In genomic region chr5:119313207-119313606, GRCh38 we compare ENCODE assay signal across 17 cellular contexts. TPM values are rescaled to one million over a fixed set of nuclear protein-coding genes. Genes with fewer than 3 reads are reported as not detected.
DNase-seq lines count a peak whose midpoint lies in the region; ATAC-seq and TF ChIP-seq lines count a peak whose summit lies in the region.
"Had no signal": no experiment of that assay in that cellular context is flagged by ENCODE, and none has a peak within 500 bp of the region (broad histone marks: within the 10 kb centered on the region; RNA-seq: fewer than 3 reads in every experiment).

No MANE protein-coding gene starts in this region.

- H3K27me3 ChIP-seq in CD4-positive, CD25-positive, alpha-beta regulatory T cell (ENCODE audit: control insufficient read depth, insufficient read depth, low read length), result no peaks in the 10 kb centered on the region
- no peaks in the 10 kb centered on the region for H3K27me3 ChIP-seq in IMR-90 (ENCODE audit: control insufficient read depth, insufficient read depth, low read length)
- H3K27me3 ChIP-seq: BE2C, foreskin keratinocyte, right lobe of liver had no signal

- H2BK5ac ChIP-seq in IMR-90 (ENCODE audit: low read depth, low read length, poor library complexity, severe bottlenecking), result no peak overlapping the region

- no peaks in the 10 kb centered on the region for H3K27me3 Mint-ChIP-seq in CD4-positive, CD25-positive, alpha-beta regulatory T cell
- no peaks in the 10 kb centered on the region for H3K27me3 Mint-ChIP-seq in activated T-helper 1 cell treated with anti-CD3 and anti-CD28 coated beads, Interleukin-12 subunit alpha, Interleukin-12 subunit beta, Interleukin-2, Interleukin-4 antibody, amounts not matched to agents 30 ng/mL and 10 ng/mL and 1 ng/mL, durations not matched to agents 14 hours and 24 hours and 36 hours (ENCODE audit: insufficient read depth)
- no peaks in the 10 kb centered on the region for H3K27me3 Mint-ChIP-seq in mesothelial cell of epicardium (ENCODE audit: low read depth)

- BruUV-seq in IMR-90 (replicated peaks; lab: Mats Ljungman, UMichigan), result no TSS peak

- H4K91ac ChIP-seq in IMR-90 (ENCODE audit: insufficient read depth, low read depth, low read length), result no peak overlapping the region

- H3K9ac ChIP-seq in IMR-90 (ENCODE audit: low read depth, low read length), result peak overlapping the region; percentile 29; the same call in 1 of the 2 replicates
- H3K9ac ChIP-seq: GM23248 had no signal

- H3K4me1 Mint-ChIP-seq in CD4-positive, CD25-positive, alpha-beta regulatory T cell, result peaks cover 57 to 96% (median 73%) of the 10 kb centered on the region in 4 donors
- H3K4me1 Mint-ChIP-seq in activated T-helper 1 cell treated with anti-CD3 and anti-CD28 coated beads, Interleukin-12 subunit alpha, Interleukin-12 subunit beta, Interleukin-2, Interleukin-4 antibody, amounts not matched to agents 30 ng/mL and 10 ng/mL and 1 ng/mL, durations not matched to agents 14 hours and 24 hours and 36 hours (ENCODE audit: low read depth), result peaks cover 91% of the 10 kb centered on the region
- peaks cover 12% of the 10 kb centered on the region for H3K4me1 Mint-ChIP-seq in mesothelial cell of epicardium

- peak overlapping the region; percentile 17 for H3K4me3 ChIP-seq in CD4-positive, CD25-positive, alpha-beta regulatory T cell (ENCODE audit: low read depth, low read length)
- no peak overlapping the region for H3K4me3 ChIP-seq in IMR-90 (ENCODE audit: insufficient read depth, low read depth, low read length)
- H3K4me3 ChIP-seq: GM23248, right lobe of liver had no signal

- H3K4ac ChIP-seq in IMR-90 (ENCODE audit: low read depth, low read length), result peak overlapping the region; percentile 72; the same call in 1 of the 2 replicates

- CTCF ChIA-PET in IMR-90 (lab: Yijun Ruan, JAX), result interaction anchor here (2.5 kb wide), 1 partner anchor 10 kb away, joined by 7 read pairs; no protein-coding TSS in a partner anchor

- H2AFZ ChIP-seq in IMR-90 (replicated peaks; ENCODE audit: low read length, poor library complexity), result no peak overlapping the region
- H2AFZ ChIP-seq: GM23248 had no signal

- TF ChIP-seq POLR2A in IMR-90 (IDR thresholded peaks at IDR 0.05; ENCODE audit: low read depth, low read length), result no peak

- H3K4me3 Mint-ChIP-seq in CD4-positive, CD25-positive, alpha-beta regulatory T cell, result peak overlapping the region in 3 of 4 donors; percentile 7 to 83 (median 64)
- peak overlapping the region; percentile 58 for H3K4me3 Mint-ChIP-seq in activated T-helper 1 cell treated with anti-CD3 and anti-CD28 coated beads, Interleukin-12 subunit alpha, Interleukin-12 subunit beta, Interleukin-2, Interleukin-4 antibody, amounts not matched to agents 30 ng/mL and 10 ng/mL and 1 ng/mL, durations not matched to agents 14 hours and 24 hours and 36 hours
- no peak overlapping the region for H3K4me3 Mint-ChIP-seq in mesothelial cell of epicardium

- WGBS in IMR-90 (ENCODE audit: extremely low coverage in 2 of 2, insufficient read length in 1 of 2), 2 experiments, result no CpG with 5 or more reads among the region's 1 CpG

- peaks cover 0 to 2% (median 0%) of the 10 kb centered on the region in 7 donors for H3K9me3 Mint-ChIP-seq in CD4-positive, CD25-positive, alpha-beta regulatory T cell
- no peaks in the 10 kb centered on the region for H3K9me3 Mint-ChIP-seq in activated T-helper 1 cell treated with anti-CD3 and anti-CD28 coated beads, Interleukin-12 subunit alpha, Interleukin-12 subunit beta, Interleukin-2, Interleukin-4 antibody, amounts not matched to agents 30 ng/mL and 10 ng/mL and 1 ng/mL, durations not matched to agents 14 hours and 24 hours and 36 hours
- no peaks in the 10 kb centered on the region for H3K9me3 Mint-ChIP-seq in mesothelial cell of epicardium

- no peak for DNase-seq in CD4-positive, CD25-positive, alpha-beta regulatory T cell
- DNase-seq in IMR-90, result no peak
- DNase-seq in activated T-helper 1 cell treated with anti-CD3 and anti-CD28 coated beads, Interleukin-12 subunit alpha, Interleukin-12 subunit beta, Interleukin-2, Interleukin-4 antibody, amounts not matched to agents 30 ng/mL and 10 ng/mL and 1 ng/mL, durations not matched to agents 14 hours and 24 hours and 36 hours (ENCODE audit: low spot score), result no peak
- no peak for DNase-seq in mesothelial cell of epicardium (ENCODE audit: low spot score in 2 of 2, unreplicated experiment in 2 of 2)
- no peak for DNase-seq in MV-4-11 (lab: John Stamatoyannopoulos, UW)
- DNase-seq: activated CD4-positive, CD25-positive, alpha-beta regulatory T cell treated with anti-CD3 and anti-CD28 coated beads, Interleukin-2, amount 50 U/mL, for 72 hours; activated gamma-delta T cell; BE2C; DMS79 treated with DMSO at 0.1 percent for 48 hours; foreskin keratinocyte; GM23248; MM.1S; NCI-H2029 treated with DMSO at 0.1 percent for 48 hours; NCI-H524; right lobe of liver had no signal

- TF ChIP-seq RAD21 in IMR-90 (IDR thresholded peaks at IDR 0.05; ENCODE audit: low read length), result no peak

- H3K36me3 Mint-ChIP-seq in CD4-positive, CD25-positive, alpha-beta regulatory T cell, result peaks cover 21% of the 10 kb centered on the region
- H3K36me3 Mint-ChIP-seq in activated T-helper 1 cell treated with anti-CD3 and anti-CD28 coated beads, Interleukin-12 subunit alpha, Interleukin-12 subunit beta, Interleukin-2, Interleukin-4 antibody, amounts not matched to agents 30 ng/mL and 10 ng/mL and 1 ng/mL, durations not matched to agents 14 hours and 24 hours and 36 hours (ENCODE audit: low read depth), result peaks cover 24% of the 10 kb centered on the region
- H3K36me3 Mint-ChIP-seq in mesothelial cell of epicardium, result peaks cover 4% of the 10 kb centered on the region

- TF ChIP-seq CTCF in IMR-90 (conservative IDR thresholded peaks at IDR 0.05; ENCODE audit: low read depth, low read length), result no peak
- TF ChIP-seq CTCF in mesothelial cell of epicardium (IDR thresholded peaks at IDR 0.05; ENCODE audit: unreplicated experiment), result no peak

- peak overlapping the region; percentile 73; the same call in 1 of the 2 replicates for H2BK120ac ChIP-seq in IMR-90 (ENCODE audit: low read depth, low read length)

- peak overlapping the region; percentile 81; the same call in 1 of the 2 replicates for H3K18ac ChIP-seq in IMR-90 (ENCODE audit: low read depth, low read length)

- H2BK15ac ChIP-seq in IMR-90 (ENCODE audit: low read depth, low read length), result no peak overlapping the region

- H4K20me1 ChIP-seq in IMR-90 (ENCODE audit: insufficient read depth, low read length), result no peaks in the 10 kb centered on the region

- in situ Hi-C loops in IMR-90 (cut with MboI; ENCODE audit: low sequenced_read_pairs), result no loop called here

- no peak for ATAC-seq in CD4-positive, CD25-positive, alpha-beta regulatory T cell (ENCODE audit: low read depth in 2 of 2)
- peak; percentile 30 for ATAC-seq in IMR-90 (ENCODE audit: low read depth)
- ATAC-seq in GM21576 (IDR thresholded peaks at IDR 0.05; ENCODE audit: unreplicated experiment), result no peak
- ATAC-seq in HG02852 (IDR thresholded peaks at IDR 0.05; ENCODE audit: unreplicated experiment), result no peak
- ATAC-seq: foreskin keratinocyte, right lobe of liver had no signal

- H3K27ac ChIP-seq in CD4-positive, CD25-positive, alpha-beta regulatory T cell (ENCODE audit: insufficient read depth, low read length, poor library complexity, severe bottlenecking), result peak overlapping the region; percentile 70
- peak overlapping the region; percentile 72; the same call in 1 of the 2 replicates for H3K27ac ChIP-seq in IMR-90 (ENCODE audit: insufficient read depth, low read length)
- H3K27ac ChIP-seq: foreskin keratinocyte, GM23248, right lobe of liver had no signal

- H3K9me3 ChIP-seq in CD4-positive, CD25-positive, alpha-beta regulatory T cell (ENCODE audit: control insufficient read depth in 2 of 2, low read length in 2 of 2), result no peaks in the 10 kb centered on the region
- no peaks in the 10 kb centered on the region for H3K9me3 ChIP-seq in IMR-90 (ENCODE audit: control insufficient read depth, insufficient read depth, low read length)
- H3K9me3 ChIP-seq: BE2C, right lobe of liver had no signal

- H3K4me2 ChIP-seq in IMR-90 (ENCODE audit: low read depth, low read length), result peak overlapping the region; percentile 68; the same call in 1 of the 2 replicates

- peaks cover 7% of the 10 kb centered on the region for H3K36me3 ChIP-seq in CD4-positive, CD25-positive, alpha-beta regulatory T cell (ENCODE audit: control insufficient read depth, insufficient read depth, low read length)
- peaks cover 1% of the 10 kb centered on the region; the same call in 1 of the 2 replicates for H3K36me3 ChIP-seq in IMR-90 (ENCODE audit: control insufficient read depth, insufficient read depth, low read length)
- H3K36me3 ChIP-seq: BE2C, right lobe of liver had no signal

- H3K4me1 ChIP-seq in CD4-positive, CD25-positive, alpha-beta regulatory T cell (ENCODE audit: control insufficient read depth, insufficient read depth, low read length, poor library complexity, severe bottlenecking), result peaks cover 95% of the 10 kb centered on the region
- H3K4me1 ChIP-seq in IMR-90 (ENCODE audit: control insufficient read depth, insufficient read depth, low read length), result peaks cover 11% of the 10 kb centered on the region
- H3K4me1 ChIP-seq: BE2C, foreskin keratinocyte had no signal

- peak overlapping the region in 2 of 3 donors; percentile 89 to 93 for H3K27ac Mint-ChIP-seq in CD4-positive, CD25-positive, alpha-beta regulatory T cell
- peak overlapping the region; percentile 84 for H3K27ac Mint-ChIP-seq in activated T-helper 1 cell treated with anti-CD3 and anti-CD28 coated beads, Interleukin-12 subunit alpha, Interleukin-12 subunit beta, Interleukin-2, Interleukin-4 antibody, amounts not matched to agents 30 ng/mL and 10 ng/mL and 1 ng/mL, durations not matched to agents 14 hours and 24 hours and 36 hours
- H3K27ac Mint-ChIP-seq in mesothelial cell of epicardium, result peak overlapping the region; percentile 30

- H3K23ac ChIP-seq in IMR-90 (ENCODE audit: low read depth, low read length), result no peak overlapping the region

- no peak overlapping the region for H3K56ac ChIP-seq in IMR-90 (ENCODE audit: extremely low read depth, insufficient read depth, low read length)

- no peak overlapping the region for H2AK5ac ChIP-seq in IMR-90 (ENCODE audit: low read depth, low read length)

- dilution Hi-C loops in IMR-90 (cut with HindIII; ENCODE audit: low sequenced_read_pairs, unreplicated experiment), result no loop called here

- POLR2A ChIA-PET in IMR-90 (lab: Charles Lee; ENCODE audit: unreplicated experiment), result interaction anchor here (0.6 kb wide), 1 partner anchor 43 kb away, joined by 4 read pairs; no protein-coding TSS in a partner anchor

- peaks cover 5 to 11% of the 10 kb centered on the region in 2 experiments; a peak in 3 of 4 replicates for H3K79me1 ChIP-seq in IMR-90 (ENCODE audit: low read depth in 1 of 2, low read length in 2 of 2)

- H3K14ac ChIP-seq in IMR-90 (replicated peaks; ENCODE audit: low read depth, low read length), result no peak overlapping the region

- H2BK20ac ChIP-seq in IMR-90 (ENCODE audit: low read depth, low read length), result peak overlapping the region; percentile 85; the same call in 1 of the 2 replicates

- H2AK9ac ChIP-seq in IMR-90 (replicated peaks; ENCODE audit: low read depth, low read length, poor library complexity), result no peak overlapping the region

- H3K9me1 ChIP-seq in IMR-90 (ENCODE audit: insufficient read depth, low read length), result peaks cover 5% of the 10 kb centered on the region; the same call in 1 of the 2 replicates

- intact Hi-C loops in IMR-90 (cut with micrococcal nuclease), result loop anchor here (1.0 kb wide), 1 partner anchor 8 kb away; no protein-coding TSS in a partner anchor
- intact Hi-C loops in activated T-helper 1 cell treated with anti-CD3 and anti-CD28 coated beads, Interleukin-12 subunit alpha, Interleukin-12 subunit beta, Interleukin-2, Interleukin-4 antibody, amounts not matched to agents 30 ng/mL and 10 ng/mL and 1 ng/mL, durations not matched to agents 14 hours and 24 hours and 36 hours (cut with micrococcal nuclease), result no loop called here

- H4K8ac ChIP-seq in IMR-90 (ENCODE audit: low read depth in 2 of 2, low read length in 2 of 2), result peak overlapping the region in 1 of 2 experiments; percentile 32; a peak in 1 of 4 replicates

- H4K5ac ChIP-seq in IMR-90 (ENCODE audit: low read depth, low read length), result peak overlapping the region; percentile 88; the same call in 1 of the 2 replicates

RNA-seq across cellular contexts. Expression of gene TNFAIP8, which starts 42.6 kb away (rescaled TPM):
- 120 TPM for total RNA-seq in CD4-positive, CD25-positive, alpha-beta regulatory T cell
- polyA plus RNA-seq in CD4-positive, CD25-positive, alpha-beta regulatory T cell, result 100 to 1,000 TPM; 183 to 244 (median 202) TPM
- total RNA-seq in IMR-90 (2012; rRNA removed) (29.9 and 42.5 TPM in 2 replicates), mesothelial cell of epicardium (26.5 to 33.3 TPM (median 28.6 TPM) in 3 replicates)
- 16.2 and 20.3 TPM in 2 replicates for polyA plus RNA-seq in IMR-90 (2012; rRNA removed)
- polyA plus RNA-seq in IMR-90 (2012; cell fraction: cytosol; rRNA removed), result 2.1 and 6.1 TPM in 2 replicates
- polyA plus RNA-seq in IMR-90 (2012; cell fraction: nucleus; rRNA removed; ENCODE audit: low replicate concordance), result 1.7 and 6.6 TPM in 2 replicates
- total RNA-seq in activated T-helper 1 cell treated with anti-CD3 and anti-CD28 coated beads, Interleukin-12 subunit alpha, Interleukin-12 subunit beta, Interleukin-2, Interleukin-4 antibody, amounts not matched to agents 30 ng/mL and 10 ng/mL and 1 ng/mL, durations not matched to agents 14 hours and 24 hours and 36 hours, result 214 and 219 TPM in 2 replicates

Comparison
In these comparisons a context has a peak if more than half of its experiments do, and no peak if none do; other contexts are left out.
1. H3K27ac Mint-ChIP-seq: peak in every context shown above with its lines; median percentile 91 in CD4-positive, CD25-positive, alpha-beta regulatory T cell; 84 in activated T-helper 1 cell treated with anti-CD3 and anti-CD28 coated beads, Interleukin-12 subunit alpha, Interleukin-12 subunit beta, Interleukin-2, Interleukin-4 antibody, amounts not matched to agents 30 ng/mL and 10 ng/mL and 1 ng/mL, durations not matched to agents 14 hours and 24 hours and 36 hours; 30 in mesothelial cell of epicardium.